Comparison of ENCODE assay signal across 23 cellular contexts in the genomic region with DNA sequence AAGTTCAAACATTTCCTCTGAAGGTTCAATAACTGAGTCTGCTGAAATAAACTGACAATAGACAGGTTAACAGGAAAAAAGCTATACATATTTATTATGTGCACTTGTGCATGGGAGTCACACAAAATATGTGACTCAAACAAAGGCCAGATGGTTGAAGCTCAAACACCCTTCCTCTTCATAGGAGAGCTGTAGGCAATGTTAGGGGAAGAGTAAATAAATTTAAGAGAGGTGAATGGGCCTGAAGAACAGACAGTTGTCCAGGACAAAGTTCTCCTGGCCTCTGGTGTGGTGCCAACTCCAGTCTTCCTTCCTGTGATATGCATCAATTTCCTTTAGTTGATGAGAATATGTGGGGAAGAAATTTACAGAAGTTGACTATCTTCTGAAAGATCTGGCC.
"Had no signal": no experiment of that assay in that cellular context is flagged by ENCODE, and none has a peak within 500 bp of the region (broad histone marks: within the 10 kb centered on the region; RNA-seq: fewer than 3 reads in every experiment).

No MANE protein-coding gene starts in this region.

- FAIRE-seq: TTC549 had no signal

- H3K9me2 ChIP-seq: SK-N-SH had no signal

- H3K36me3 ChIP-seq: breast epithelium, Peyer's patch, SJCRH30 had no signal

- ATAC-seq: activated CD4-positive, CD25-positive, alpha-beta regulatory T cell treated with anti-CD3 and anti-CD28 coated beads, Interleukin-2, amount 50 U/mL, for 24 hours; activated CD8-positive, alpha-beta T cell treated with anti-CD3 and anti-CD28 coated beads, Interleukin-2, amount 10 ng/mL, durations not matched to agents 7 days and 5 days; T-helper 17 cell had no signal

- H3K27me3 ChIP-seq: breast epithelium, Peyer's patch, SJCRH30 had no signal

- H3K9me3 ChIP-seq: breast epithelium, Peyer's patch, SJCRH30, SK-N-SH had no signal

- H3K27ac Mint-ChIP-seq: activated CD8-positive, alpha-beta T cell treated with anti-CD3 and anti-CD28 coated beads, Interleukin-2, amount 10 ng/mL, durations not matched to agents 7 days and 5 days; T-helper 17 cell had no signal

- H3K4me1 Mint-ChIP-seq: T-helper 17 cell had no signal

- H3K4me1 ChIP-seq: breast epithelium, Peyer's patch, SJCRH30 had no signal

- H3K9ac ChIP-seq: SK-N-SH had no signal

- H3K4me3 ChIP-seq: breast epithelium, Peyer's patch, SJCRH30 had no signal

- DNase-seq: activated CD4-positive, alpha-beta T cell treated with anti-CD3 and anti-CD28 coated beads for 4 hours; activated CD8-positive, alpha-beta memory T cell treated with anti-CD3 and anti-CD28 coated beads, Interleukin-2, amount 50 U/mL, for 48 hours; activated CD8-positive, alpha-beta T cell treated with anti-CD3 and anti-CD28 coated beads, Interleukin-2, amount 10 ng/mL, durations not matched to agents 7 days and 5 days; activated naive CD4-positive, alpha-beta T cell treated with anti-CD3 and anti-CD28 coated beads, Interleukin-2, amount 50 U/mL, for 16 hours; activated T-cell treated with anti-CD3 and anti-CD28 coated beads, Interleukin-2, amount 50 U/mL, for 1 hour; aorta; caudate nucleus; NCI-H1105 treated with DMSO at 0.1 percent for 48 hours; NCI-H1436 treated with DMSO at 0.1 percent for 48 hours; NCI-H187 treated with DMSO at 0.1 percent for 48 hours; NCI-H2081 treated with DMSO at 0.1 percent for 48 hours; NCI-H446; NCI-H524; Peyer's patch; Right ventricle myocardium superior; SJCRH30; SK-N-SH; T-helper 17 cell; T-helper 9 cell had no signal

- H3K4me3 Mint-ChIP-seq: activated CD8-positive, alpha-beta T cell treated with anti-CD3 and anti-CD28 coated beads, Interleukin-2, amount 10 ng/mL, durations not matched to agents 7 days and 5 days had no signal

- H3K4me2 ChIP-seq: SK-N-SH had no signal

- H3K27ac ChIP-seq: breast epithelium, Peyer's patch, RWPE1, SJCRH30 had no signal
